ENCODE assay signal across 20 cellular contexts in genomic region chr12:114562654-114563053, GRCh38.
DNase-seq lines count a peak whose midpoint lies in the region; ATAC-seq and TF ChIP-seq lines count a peak whose summit lies in the region.
"Had no signal": no experiment of that assay in that cellular context is flagged by ENCODE, and none has a peak within 500 bp of the region (broad histone marks: within the 10 kb centered on the region; RNA-seq: fewer than 3 reads in every experiment).

No MANE protein-coding gene starts in this region.

- intact Hi-C loops in Right ventricle myocardium superior (cut with DNase I): no loop called here

- H3K4me3 Mint-ChIP-seq in GM23338 (peak overlapping the region; percentile 17; the same call in 1 of the 3 replicates), WTC11 (no peak overlapping the region)
- no peak overlapping the region for H3K4me3 Mint-ChIP-seq in stimulated activated effector memory CD8-positive, alpha-beta T cell treated with anti-CD3 and anti-CD28 coated beads, Interleukin-12 subunit alpha, Interleukin-12 subunit beta, amount 100 ng/mL, for 72 hours
- H3K4me3 Mint-ChIP-seq: CD4-positive, CD25-positive, alpha-beta regulatory T cell had no signal

- H4K20me1 ChIP-seq in GM23338 (replicated peaks; ENCODE audit: insufficient read depth): no peaks in the 10 kb centered on the region
- H4K20me1 ChIP-seq: BLaER1 had no signal

- H3K27ac ChIP-seq in GM23338 (ENCODE audit: low read depth): no peak overlapping the region
- H3K27ac ChIP-seq: BLaER1 had no signal

- CTCF ChIA-PET in WTC11 (lab: Charles Lee): interaction anchor here (0.6 to 1.5 kb wide), 2 partner anchors 54 to 106 kb away, joined by 5 to 7 read pairs; no protein-coding TSS in a partner anchor

- H3K4me2 ChIP-seq in GM23338: peak overlapping the region; percentile 27; the same call in 1 of the 2 replicates
- H3K4me2 ChIP-seq: BLaER1 had no signal

- H3K27ac Mint-ChIP-seq in GM23338: no peak overlapping the region
- no peak overlapping the region; the same call in 1 of the 2 replicates for H3K27ac Mint-ChIP-seq in WTC11
- no peak overlapping the region for H3K27ac Mint-ChIP-seq in stimulated activated effector memory CD8-positive, alpha-beta T cell treated with anti-CD3 and anti-CD28 coated beads, Interleukin-12 subunit alpha, Interleukin-12 subunit beta, amount 100 ng/mL, for 72 hours
- H3K27ac Mint-ChIP-seq: CD4-positive, CD25-positive, alpha-beta regulatory T cell had no signal

- no peaks in the 10 kb centered on the region for H3K79me2 ChIP-seq in GM23338 (replicated peaks; ENCODE audit: insufficient read depth)

- POLR2A ChIA-PET in WTC11 (lab: Charles Lee): no interaction called here

- no peak for TF ChIP-seq CTCF in GM23338 (conservative IDR thresholded peaks at IDR 0.05; ENCODE audit: low read depth in 2 of 2)
- TF ChIP-seq CTCF in WTC11 (IDR thresholded peaks at IDR 0.05): no peak

- peak overlapping the region; percentile 14; the same call in 1 of the 2 replicates for H2AFZ ChIP-seq in GM23338

- no peaks in the 10 kb centered on the region for H3K36me3 Mint-ChIP-seq in GM23338 (ENCODE audit: low read depth)
- H3K36me3 Mint-ChIP-seq in WTC11: no peaks in the 10 kb centered on the region
- no peaks in the 10 kb centered on the region for H3K36me3 Mint-ChIP-seq in stimulated activated effector memory CD8-positive, alpha-beta T cell treated with anti-CD3 and anti-CD28 coated beads, Interleukin-12 subunit alpha, Interleukin-12 subunit beta, amount 100 ng/mL, for 72 hours
- H3K36me3 Mint-ChIP-seq: CD4-positive, CD25-positive, alpha-beta regulatory T cell had no signal

- ATAC-seq in GM23338 (peak; percentile 89), WTC11 (peak; percentile 80), HG03432 (IDR thresholded peaks at IDR 0.05; ENCODE audit: unreplicated experiment) (no peak), Right ventricle myocardium superior (ENCODE audit: poor library complexity) (no peak)
- ATAC-seq in stimulated activated effector memory CD8-positive, alpha-beta T cell treated with anti-CD3 and anti-CD28 coated beads, Interleukin-12 subunit alpha, Interleukin-12 subunit beta, amount 100 ng/mL, for 72 hours: peak; percentile 21
- ATAC-seq: HCT116 had no signal

- 0 out of 2 replicates have a peak, but pooled peaks cover 9% of the 10 kb centered on the region for H3K4me1 ChIP-seq in GM23338 (ENCODE audit: insufficient read depth)

- no peak overlapping the region for H3K4me3 ChIP-seq in GM23338
- H3K4me3 ChIP-seq: BLaER1 had no signal

- no peaks in the 10 kb centered on the region for H3F3A ChIP-seq in GM23338 (replicated peaks; ENCODE audit: low read depth)

- no peaks in the 10 kb centered on the region for H3K27me3 ChIP-seq in GM23338 (ENCODE audit: insufficient read depth)
- H3K27me3 ChIP-seq: BLaER1 had no signal

- peaks cover 6% of the 10 kb centered on the region for H3K27me3 Mint-ChIP-seq in GM23338 (ENCODE audit: insufficient read depth, low read depth, poor library complexity)
- no peaks in the 10 kb centered on the region for H3K27me3 Mint-ChIP-seq in WTC11 (ENCODE audit: low read depth)

- no peaks in the 10 kb centered on the region for H3K9me2 ChIP-seq in GM23338 (ENCODE audit: insufficient read depth)

- peaks cover 14% of the 10 kb centered on the region for H3K4me1 Mint-ChIP-seq in GM23338
- H3K4me1 Mint-ChIP-seq in WTC11: peaks cover 26% of the 10 kb centered on the region
- H3K4me1 Mint-ChIP-seq in stimulated activated effector memory CD8-positive, alpha-beta T cell treated with anti-CD3 and anti-CD28 coated beads, Interleukin-12 subunit alpha, Interleukin-12 subunit beta, amount 100 ng/mL, for 72 hours: no peaks in the 10 kb centered on the region
- H3K4me1 Mint-ChIP-seq: CD4-positive, CD25-positive, alpha-beta regulatory T cell had no signal

- DNase-seq in GM23338 (ENCODE audit: low spot score) (peak; percentile 40), WTC11 (ENCODE audit: low spot score) (peak; percentile 45), iPS DF 19.7 (ENCODE audit: low read depth, low spot score) (peak; percentile 38), Right ventricle myocardium superior (no peak)
- DNase-seq in stimulated activated effector memory CD8-positive, alpha-beta T cell treated with anti-CD3 and anti-CD28 coated beads, Interleukin-12 subunit alpha, Interleukin-12 subunit beta, amount 100 ng/mL, for 72 hours (ENCODE audit: low spot score in 2 of 2): no peak
- DNase-seq in stimulated activated CD4-positive, alpha-beta T cell treated with anti-CD3 and anti-CD28 coated beads, Interleukin-2, amount 100 ng/mL, for 48 hours: no peak
- DNase-seq: CD4-positive, CD25-positive, alpha-beta regulatory T cell; GOT3; KBM-7; NCI-H1105 treated with DMSO at 0.1 percent for 48 hours; NCI-H146; NCI-H1930; NCI-H2107; NCI-H446; NCI-H526; RPMI8226; SHP77 treated with DMSO at 0.1 percent for 48 hours had no signal

- peaks cover 5% of the 10 kb centered on the region for H3K9me3 Mint-ChIP-seq in GM23338
- H3K9me3 Mint-ChIP-seq in WTC11: no peaks in the 10 kb centered on the region
- H3K9me3 Mint-ChIP-seq in stimulated activated effector memory CD8-positive, alpha-beta T cell treated with anti-CD3 and anti-CD28 coated beads, Interleukin-12 subunit alpha, Interleukin-12 subunit beta, amount 100 ng/mL, for 72 hours: peaks cover 3% of the 10 kb centered on the region
- H3K9me3 Mint-ChIP-seq: CD4-positive, CD25-positive, alpha-beta regulatory T cell had no signal

- no peaks in the 10 kb centered on the region for H3K36me3 ChIP-seq in GM23338 (ENCODE audit: insufficient read depth)
- H3K36me3 ChIP-seq: BLaER1 had no signal

TF ChIP-seq in WTC11, 78 proteins besides CTCF, POLR2A, EP300 and RAD21:
- TF ChIP-seq ATF1 (CRISPR knock-in tag; IDR thresholded peaks at IDR 0.05): no peak
- peak; percentile 39; the same call in 1 of the 2 replicates for TF ChIP-seq TEAD1 (CRISPR knock-in tag; IDR thresholded peaks at IDR 0.05)

Comparison
In these comparisons a context has a peak if more than half of its experiments do, and no peak if none do; other contexts are left out.
1. ATAC-seq: peak in GM23338 (single experiment), WTC11 (single experiment) and stimulated activated effector memory CD8-positive, alpha-beta T cell treated with anti-CD3 and anti-CD28 coated beads, Interleukin-12 subunit alpha, Interleukin-12 subunit beta, amount 100 ng/mL, for 72 hours (single experiment); none in HG03432 (single experiment) and Right ventricle myocardium superior (single experiment).
2. DNase-seq: peak in GM23338 (single experiment), WTC11 (single experiment) and iPS DF 19.7 (single experiment); none in stimulated activated effector memory CD8-positive, alpha-beta T cell treated with anti-CD3 and anti-CD28 coated beads, Interleukin-12 subunit alpha, Interleukin-12 subunit beta, amount 100 ng/mL, for 72 hours (0 of 2), stimulated activated CD4-positive, alpha-beta T cell treated with anti-CD3 and anti-CD28 coated beads, Interleukin-2, amount 100 ng/mL, for 48 hours (0 of 2) and Right ventricle myocardium superior (single experiment).